8 cellular contexts compared by ENCODE assay signal in genomic region chr9:2863831-2864230, GRCh38.
"Had no signal": no experiment of that assay in that cellular context is flagged by ENCODE, and none has a peak within 500 bp of the region (broad histone marks: within the 10 kb centered on the region; RNA-seq: fewer than 3 reads in every experiment).

No MANE protein-coding gene starts in this region.

- DNase-seq: GDM1, GF-D8 had no signal

- H3K4me3 ChIP-seq: GM12878 had no signal

- FAIRE-seq: G401.6, GM12878, GM12891, GM12892, GM18507, GM19239 had no signal

- ATAC-seq: GM12878 had no signal
